1 cellular context compared by ENCODE assay signal in the genomic region with DNA sequence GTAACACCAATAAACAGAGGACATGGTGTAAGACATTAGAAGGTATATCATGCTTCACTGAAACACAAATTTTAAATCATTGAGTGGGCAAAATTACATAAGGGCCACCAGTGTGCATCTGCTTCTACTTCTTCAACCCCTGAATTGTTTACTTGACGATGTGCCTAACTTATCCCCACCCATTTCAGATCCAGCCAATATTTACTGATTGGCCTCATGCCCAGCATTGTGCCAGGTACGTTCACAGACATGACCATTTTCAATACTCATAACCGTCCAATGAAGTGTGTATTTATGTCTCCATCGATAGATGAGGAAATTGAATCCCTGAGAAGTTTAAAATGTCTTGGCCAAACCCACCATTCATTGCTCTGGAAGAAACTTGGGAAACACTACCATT.
TF ChIP-seq lines count a peak whose summit lies in the region.

No MANE protein-coding gene starts in this region.

TF ChIP-seq in A549, 52 proteins besides CTCF, POLR2A, EP300 and RAD21 (continued from another document):
- TF ChIP-seq, protein P1, sequence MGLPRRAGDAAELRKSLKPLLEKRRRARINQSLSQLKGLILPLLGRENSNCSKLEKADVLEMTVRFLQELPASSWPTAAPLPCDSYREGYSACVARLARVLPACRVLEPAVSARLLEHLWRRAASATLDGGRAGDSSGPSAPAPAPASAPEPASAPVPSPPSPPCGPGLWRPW (IDR thresholded peaks at IDR 0.05): no peak
- TF ChIP-seq MAFK (IDR thresholded peaks at IDR 0.05; ENCODE audit: partially characterized antibody): no peak
- no peak for TF ChIP-seq ATOH8 (CRISPR knock-in tag; IDR thresholded peaks at IDR 0.05; ENCODE audit: low read depth)
- TF ChIP-seq HOXA7 (CRISPR knock-in tag; IDR thresholded peaks at IDR 0.05): no peak
